ENCODE assay signal across 8 cellular contexts in genomic region chr1:93447481-93448291, GRCh38. TPM values are rescaled to one million over a fixed set of nuclear protein-coding genes. Genes with fewer than 3 reads are reported as not detected.
A peak's percentile ranks its signal among the peaks of the same experiment; 100 is the strongest.
DNase-seq lines count a peak whose midpoint lies in the region; ATAC-seq and TF ChIP-seq lines count a peak whose summit lies in the region.

Gene FNBP1L, plus strand, starts transcription at chr1:93448118. Its CDS starts 164 bp downstream, at chr1:93448282.

- peaks cover 17% of the 10 kb centered on the region for H3K4me1 Mint-ChIP-seq in activated T-cell treated with anti-CD3 and anti-CD28 coated beads, Interleukin-2, amount 50 U/mL, for 24 hours (ENCODE audit: low read depth)

- no peaks in the 10 kb centered on the region for H3K9me2 ChIP-seq in OCI-LY1 (ENCODE audit: low read depth, low read length)

- H3K27me3 ChIP-seq in OCI-LY1 (ENCODE audit: insufficient read depth, low read length), result peaks cover 5% of the 10 kb centered on the region; the same call in 1 of the 2 replicates
- no peaks in the 10 kb centered on the region for H3K27me3 ChIP-seq in mucosa of stomach (ENCODE audit: control insufficient read depth, insufficient read depth, low read length)

- H3K79me2 ChIP-seq in OCI-LY1 (ENCODE audit: insufficient read depth, low read length), result no peaks in the 10 kb centered on the region

- H4K20me1 ChIP-seq in OCI-LY1 (ENCODE audit: insufficient read depth, low read length), result no peaks in the 10 kb centered on the region

- H3K36me3 Mint-ChIP-seq in activated T-cell treated with anti-CD3 and anti-CD28 coated beads, Interleukin-2, amount 50 U/mL, for 24 hours (ENCODE audit: low read depth), result no peaks in the 10 kb centered on the region

- H3K4me3 ChIP-seq in AG09309 (ENCODE audit: control insufficient read depth, low read depth, low read length) (peak within 1 kb of the TSS; percentile 65), OCI-LY1 (ENCODE audit: low read depth, low read length, poor library complexity, severe bottlenecking) (peak within 1 kb of the TSS; percentile 70), mucosa of stomach (ENCODE audit: low read length) (peak within 1 kb of the TSS; percentile 47)

- H3K36me3 ChIP-seq in OCI-LY1 (ENCODE audit: insufficient read depth, low read length) (no peaks in the 10 kb centered on the region), mucosa of stomach (ENCODE audit: control insufficient read depth, insufficient read depth, low read length) (no peaks in the 10 kb centered on the region)

- no peak within 1 kb of the TSS for H3K27ac ChIP-seq in OCI-LY1 (ENCODE audit: low read depth, low read length, poor library complexity, severe bottlenecking)

- ATAC-seq in HG02852 (IDR thresholded peaks at IDR 0.05; ENCODE audit: unreplicated experiment) (peak; percentile 56), esophagus mucosa (peak; percentile 74)

- peak within 1 kb of the TSS; percentile 90 for H3K4me2 ChIP-seq in OCI-LY1 (ENCODE audit: low read length)

- TF ChIP-seq CTCF in AG09309 (IDR thresholded peaks at IDR 0.05; ENCODE audit: control insufficient read depth, insufficient read depth, low read depth, low read length, missing control alignments) (no peak), OCI-LY1 (IDR thresholded peaks at IDR 0.05; ENCODE audit: low read length) (no peak)

- H3K9ac ChIP-seq in OCI-LY1 (ENCODE audit: low read length) (peak within 1 kb of the TSS; percentile 61), mucosa of stomach (ENCODE audit: low read length) (peak within 1 kb of the TSS; percentile 89)

- peak within 1 kb of the TSS; percentile 82 for H3K4me3 Mint-ChIP-seq in activated T-cell treated with anti-CD3 and anti-CD28 coated beads, Interleukin-2, amount 50 U/mL, for 24 hours

- H3K27ac Mint-ChIP-seq in activated T-cell treated with anti-CD3 and anti-CD28 coated beads, Interleukin-2, amount 50 U/mL, for 24 hours, result peak within 1 kb of the TSS; percentile 67

- no peaks in the 10 kb centered on the region for H3K9me3 Mint-ChIP-seq in activated T-cell treated with anti-CD3 and anti-CD28 coated beads, Interleukin-2, amount 50 U/mL, for 24 hours

- H3K4me1 ChIP-seq in OCI-LY1 (ENCODE audit: insufficient read depth, low read length, severe bottlenecking), result peaks cover 13% of the 10 kb centered on the region
- no peaks in the 10 kb centered on the region for H3K4me1 ChIP-seq in mucosa of stomach (ENCODE audit: control insufficient read depth, insufficient read depth, low read length)

- H2AFZ ChIP-seq in OCI-LY1 (ENCODE audit: low read length), result no peak within 1 kb of the TSS

- peaks cover 52% of the 10 kb centered on the region for H3K27me3 Mint-ChIP-seq in activated T-cell treated with anti-CD3 and anti-CD28 coated beads, Interleukin-2, amount 50 U/mL, for 24 hours

- H3K9me3 ChIP-seq in OCI-LY1 (ENCODE audit: low read length) (no peaks in the 10 kb centered on the region), mucosa of stomach (ENCODE audit: control insufficient read depth, low read length) (no peaks in the 10 kb centered on the region)

- H3F3A ChIP-seq in OCI-LY1 (ENCODE audit: insufficient read depth, low read length), result no peaks in the 10 kb centered on the region

- DNase-seq in AG09309 (ENCODE audit: low read depth) (no peak), GM19240 (ENCODE audit: insufficient read length, low spot score) (no peak)
- DNase-seq in activated T-cell treated with anti-CD3 and anti-CD28 coated beads, Interleukin-2, amount 50 U/mL, for 24 hours, result peak; percentile 77
- DNase-seq in stimulated activated CD8-positive, alpha-beta memory T cell treated with anti-CD3 and anti-CD28 coated beads, Interleukin-4, amount 100 ng/mL, for 48 hours, result peak; percentile 66

RNA-seq across cellular contexts. Expression of gene FNBP1L, which starts in this region (rescaled TPM):
- 8.5 TPM for total RNA-seq in esophagus mucosa

Comparison
In these comparisons a context has a peak if more than half of its experiments do, and no peak if none do; other contexts are left out.
1. DNase-seq: peak in activated T-cell treated with anti-CD3 and anti-CD28 coated beads, Interleukin-2, amount 50 U/mL, for 24 hours (single experiment) and stimulated activated CD8-positive, alpha-beta memory T cell treated with anti-CD3 and anti-CD28 coated beads, Interleukin-4, amount 100 ng/mL, for 48 hours (single experiment); none in AG09309 (single experiment) and GM19240 (single experiment).
2. Peak in every context shown above with its lines, with median percentiles within 50 percentile points of each other: H3K4me3 ChIP-seq.